ENCODE assay signal across 18 cellular contexts in the genomic region with DNA sequence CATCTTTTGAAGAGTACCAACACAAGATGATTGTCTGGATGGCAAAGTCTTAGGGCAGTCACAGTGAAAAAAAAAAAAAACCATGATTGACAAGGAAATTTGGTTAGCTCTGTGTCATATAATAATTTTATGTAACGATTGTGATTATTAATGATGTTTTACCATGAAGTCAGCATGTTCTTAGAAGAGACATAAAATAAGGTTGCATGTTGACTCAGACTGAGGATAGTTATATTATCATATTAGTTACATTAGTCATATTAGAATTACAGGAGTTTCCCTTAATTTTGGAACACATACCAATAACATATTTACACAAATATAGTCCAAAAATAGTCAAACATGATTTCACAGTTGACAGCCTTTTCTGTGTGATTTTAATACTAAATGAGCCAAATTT. TPM values are rescaled to one million over a fixed set of nuclear protein-coding genes. Genes with fewer than 3 reads are reported as not detected.
DNase-seq lines count a peak whose midpoint lies in the region; ATAC-seq, FAIRE-seq and TF ChIP-seq lines count a peak whose summit lies in the region.
"Had no signal": no experiment of that assay in that cellular context is flagged by ENCODE, and none has a peak within 500 bp of the region (broad histone marks: within the 10 kb centered on the region; RNA-seq: fewer than 3 reads in every experiment).

No MANE protein-coding gene starts in this region.

- no peak for TF ChIP-seq CTCF in endothelial cell (IDR thresholded peaks at IDR 0.05; ENCODE audit: unreplicated experiment)
- TF ChIP-seq CTCF in fibroblast of villous mesenchyme (IDR thresholded peaks at IDR 0.05; ENCODE audit: insufficient read depth, low read depth, low read length), result no peak

- peaks cover 5% of the 10 kb centered on the region for H3K4me1 Mint-ChIP-seq in endothelial cell (ENCODE audit: unreplicated experiment)
- H3K4me1 Mint-ChIP-seq in stimulated activated effector memory CD8-positive, alpha-beta T cell treated with anti-CD3 and anti-CD28 coated beads, Interleukin-12 subunit alpha, Interleukin-12 subunit beta, amount 100 ng/mL, for 72 hours, result peaks cover 37% of the 10 kb centered on the region

- ATAC-seq in activated CD4-positive, CD25-positive, alpha-beta regulatory T cell treated with anti-CD3 and anti-CD28 coated beads, Interleukin-2, amount 50 U/mL, for 24 hours, result peak; percentile 70 to 87
- peak; percentile 48 for ATAC-seq in stimulated activated effector memory CD8-positive, alpha-beta T cell treated with anti-CD3 and anti-CD28 coated beads, Interleukin-12 subunit alpha, Interleukin-12 subunit beta, amount 100 ng/mL, for 72 hours
- no peak for ATAC-seq in stimulated activated naive CD8-positive, alpha-beta T cell treated with anti-CD3 and anti-CD28 coated beads, Interleukin-15, Interleukin-2, amounts not matched to agents 100 U/mL and 50 U/mL, for 24 hours
- ATAC-seq: HepG2 had no signal

- no peak overlapping the region for H3K27ac Mint-ChIP-seq in endothelial cell (ENCODE audit: unreplicated experiment)
- H3K27ac Mint-ChIP-seq in stimulated activated effector memory CD8-positive, alpha-beta T cell treated with anti-CD3 and anti-CD28 coated beads, Interleukin-12 subunit alpha, Interleukin-12 subunit beta, amount 100 ng/mL, for 72 hours, result no peak overlapping the region
- H3K27ac Mint-ChIP-seq: CD4-positive, CD25-positive, alpha-beta regulatory T cell; HFFc6 had no signal

- FAIRE-seq in urothelium cell line (lab: Jason Lieb, UNC), result no peak
- FAIRE-seq: GM12892, H1, HepG2, HTR-8/SVneo had no signal

- peaks cover 67% of the 10 kb centered on the region for H3K36me3 Mint-ChIP-seq in endothelial cell (ENCODE audit: low read depth, unreplicated experiment)
- peaks cover 97% of the 10 kb centered on the region for H3K36me3 Mint-ChIP-seq in stimulated activated effector memory CD8-positive, alpha-beta T cell treated with anti-CD3 and anti-CD28 coated beads, Interleukin-12 subunit alpha, Interleukin-12 subunit beta, amount 100 ng/mL, for 72 hours

- H3K4me3 Mint-ChIP-seq in endothelial cell (ENCODE audit: unreplicated experiment), result peak overlapping the region; percentile 15
- no peak overlapping the region for H3K4me3 Mint-ChIP-seq in stimulated activated effector memory CD8-positive, alpha-beta T cell treated with anti-CD3 and anti-CD28 coated beads, Interleukin-12 subunit alpha, Interleukin-12 subunit beta, amount 100 ng/mL, for 72 hours
- H3K4me3 Mint-ChIP-seq: HFFc6 had no signal

- H3K9me3 Mint-ChIP-seq in endothelial cell (ENCODE audit: unreplicated experiment), result no peaks in the 10 kb centered on the region
- H3K9me3 Mint-ChIP-seq in stimulated activated effector memory CD8-positive, alpha-beta T cell treated with anti-CD3 and anti-CD28 coated beads, Interleukin-12 subunit alpha, Interleukin-12 subunit beta, amount 100 ng/mL, for 72 hours, result no peaks in the 10 kb centered on the region
- H3K9me3 Mint-ChIP-seq: HFFc6 had no signal

- H3K4me3 ChIP-seq in fibroblast of villous mesenchyme (ENCODE audit: low read depth, low read length), result no peak overlapping the region
- H3K4me3 ChIP-seq: BLaER1, HAP-1 had no signal

- H3K27me3 Mint-ChIP-seq in endothelial cell (ENCODE audit: unreplicated experiment), result no peaks in the 10 kb centered on the region
- H3K27me3 Mint-ChIP-seq: CD4-positive, CD25-positive, alpha-beta regulatory T cell had no signal

- no peak for DNase-seq in activated CD4-positive, CD25-positive, alpha-beta regulatory T cell (lab: John Stamatoyannopoulos, UW)
- DNase-seq in endothelial cell (ENCODE audit: low spot score) (no peak), fibroblast of villous mesenchyme (ENCODE audit: low read depth) (peak; percentile 25), urothelium cell line (ENCODE audit: low spot score) (no peak), GM03348 (ENCODE audit: low spot score) (no peak)
- no peak for DNase-seq in stimulated activated effector memory CD8-positive, alpha-beta T cell treated with anti-CD3 and anti-CD28 coated beads, Interleukin-12 subunit alpha, Interleukin-12 subunit beta, amount 100 ng/mL, for 72 hours (ENCODE audit: low spot score in 2 of 2)
- DNase-seq in stimulated activated naive CD8-positive, alpha-beta T cell treated with anti-CD3 and anti-CD28 coated beads, Interleukin-15, Interleukin-2, amounts not matched to agents 100 U/mL and 50 U/mL, for 24 hours, result no peak
- DNase-seq: AML-193; CD4-positive, CD25-positive, alpha-beta regulatory T cell; DMS53; HFFc6 had no signal

RNA-seq across cellular contexts. Expression of a gene that starts 5.7 kb away (rescaled TPM):
- total RNA-seq in endothelial cell (ENCODE audit: unreplicated experiment) (20.1 TPM), fibroblast of villous mesenchyme (7.1 and 9.9 TPM in 2 replicates)
